ENCODE assay signal across 17 cellular contexts in the genomic region with DNA sequence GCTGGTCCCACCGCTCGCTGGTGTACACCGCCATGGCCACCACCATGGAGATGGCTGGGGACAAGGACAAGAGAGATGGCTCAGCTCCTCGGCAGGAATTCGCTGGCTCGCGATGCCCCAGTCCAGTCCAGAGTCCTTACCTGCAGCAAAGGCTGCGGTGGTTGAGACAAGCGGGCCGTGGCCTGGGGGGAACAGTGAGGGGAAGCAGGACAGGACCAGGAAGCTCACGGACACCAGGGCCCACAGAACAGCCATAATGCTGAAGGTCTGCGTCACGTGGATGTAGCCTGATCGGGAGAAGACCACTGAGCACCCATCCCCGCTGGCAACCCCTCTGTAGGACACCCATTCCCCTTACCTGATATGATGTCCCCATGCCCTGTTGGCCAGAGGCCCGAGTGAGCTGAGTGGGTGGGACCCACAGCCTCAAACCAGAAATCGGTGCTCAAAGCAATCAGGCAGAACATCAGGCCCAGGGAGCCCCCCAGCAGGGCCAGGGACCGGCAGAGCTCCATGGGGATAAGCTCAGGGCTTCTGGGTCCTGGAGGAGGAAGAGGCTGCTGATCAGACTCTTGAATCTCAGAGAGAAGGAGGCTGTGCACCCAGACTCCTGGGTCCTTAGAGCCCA.
DNase-seq lines count a peak whose midpoint lies in the region; ATAC-seq and TF ChIP-seq lines count a peak whose summit lies in the region.
"Had no signal": no experiment of that assay in that cellular context is flagged by ENCODE, and none has a peak within 500 bp of the region (broad histone marks: within the 10 kb centered on the region; RNA-seq: fewer than 3 reads in every experiment).

No MANE protein-coding gene starts in this region.

- H3K9me3 ChIP-seq in Loucy (ENCODE audit: insufficient read depth, low read depth, low read length): no peaks in the 10 kb centered on the region
- H3K9me3 ChIP-seq: A549, sigmoid colon, testis had no signal

- peak overlapping the region; percentile 100 for H3K27ac Mint-ChIP-seq in T-helper 2 cell treated with Interferon-gamma antibody and Interleukin-4, amounts not matched to agents 5 μg/mL and 100 μg/mL, for 36 hours
- peak overlapping the region; percentile 89 for H3K27ac Mint-ChIP-seq in central memory CD8-positive, alpha-beta T cell (ENCODE audit: low read depth)

- H3K9me2 ChIP-seq in Loucy (replicated peaks; ENCODE audit: low read depth, low read length): no peaks in the 10 kb centered on the region

- peak overlapping the region; percentile 96 for H3K9ac ChIP-seq in Loucy (ENCODE audit: low read depth, low read length, poor library complexity, severe bottlenecking)

- H3K4me3 Mint-ChIP-seq in T-helper 2 cell treated with Interferon-gamma antibody and Interleukin-4, amounts not matched to agents 5 μg/mL and 100 μg/mL, for 36 hours: peak overlapping the region; percentile 79
- peak overlapping the region; percentile 88 for H3K4me3 Mint-ChIP-seq in central memory CD8-positive, alpha-beta T cell
- H3K4me3 Mint-ChIP-seq: neural crest cell had no signal

- no peaks in the 10 kb centered on the region for H3K27me3 Mint-ChIP-seq in T-helper 2 cell treated with Interferon-gamma antibody and Interleukin-4, amounts not matched to agents 5 μg/mL and 100 μg/mL, for 36 hours (ENCODE audit: low read depth)
- H3K27me3 Mint-ChIP-seq in central memory CD8-positive, alpha-beta T cell: no peaks in the 10 kb centered on the region

- peak overlapping the region; percentile 78 for H3K4me3 ChIP-seq in Loucy (ENCODE audit: low read length, poor library complexity, severe bottlenecking)
- H3K4me3 ChIP-seq in skin epidermis: peak overlapping the region in 5 of 7 experiments; percentile 1 to 15 (median 5)
- H3K4me3 ChIP-seq: A549, hepatocyte, sigmoid colon, testis had no signal

- no peaks in the 10 kb centered on the region for H3K9me3 Mint-ChIP-seq in T-helper 2 cell treated with Interferon-gamma antibody and Interleukin-4, amounts not matched to agents 5 μg/mL and 100 μg/mL, for 36 hours
- H3K9me3 Mint-ChIP-seq in central memory CD8-positive, alpha-beta T cell: no peaks in the 10 kb centered on the region
- H3K9me3 Mint-ChIP-seq: neural crest cell had no signal

- TF ChIP-seq CTCF in Loucy (conservative IDR thresholded peaks at IDR 0.05; ENCODE audit: low read length): no peak

- peaks cover 11% of the 10 kb centered on the region for H3K36me3 Mint-ChIP-seq in T-helper 2 cell treated with Interferon-gamma antibody and Interleukin-4, amounts not matched to agents 5 μg/mL and 100 μg/mL, for 36 hours (ENCODE audit: low read depth)
- H3K36me3 Mint-ChIP-seq in central memory CD8-positive, alpha-beta T cell (ENCODE audit: insufficient read depth): peaks cover 33% of the 10 kb centered on the region

- peaks cover 41% of the 10 kb centered on the region for H3K79me2 ChIP-seq in Loucy (ENCODE audit: insufficient read depth, low read length)
- H3K79me2 ChIP-seq: hepatocyte had no signal

- peaks cover 73% of the 10 kb centered on the region for H3K4me1 Mint-ChIP-seq in T-helper 2 cell treated with Interferon-gamma antibody and Interleukin-4, amounts not matched to agents 5 μg/mL and 100 μg/mL, for 36 hours (ENCODE audit: low read depth)
- H3K4me1 Mint-ChIP-seq in central memory CD8-positive, alpha-beta T cell: peaks cover 69% of the 10 kb centered on the region

- ATAC-seq in central memory CD8-positive, alpha-beta T cell (replicated peaks; ENCODE audit: extremely low read depth, poor library complexity, severe bottlenecking): no peak
- ATAC-seq: A549, left lobe of liver had no signal

- peak overlapping the region in 14 of 21 experiments; percentile 2 to 90 (median 72) for H3K27ac ChIP-seq in skin epidermis
- H3K27ac ChIP-seq: A549, hepatocyte, sigmoid colon, testis had no signal

- H3F3A ChIP-seq in Loucy (ENCODE audit: low read depth): peaks cover 12% of the 10 kb centered on the region

- H2AFZ ChIP-seq in Loucy (ENCODE audit: low read length): no peak overlapping the region
- H2AFZ ChIP-seq: hepatocyte had no signal

- H3K4me2 ChIP-seq in Loucy (ENCODE audit: low read depth, low read length, poor library complexity, severe bottlenecking): peak overlapping the region; percentile 97
- H3K4me2 ChIP-seq: A549, hepatocyte had no signal

- no peak for DNase-seq in T-helper 2 cell treated with Interferon-gamma antibody and Interleukin-4, amounts not matched to agents 5 μg/mL and 100 μg/mL, for 36 hours (ENCODE audit: low spot score)
- no peak for DNase-seq in T-helper 2 cell
- no peak for DNase-seq in central memory CD8-positive, alpha-beta T cell (ENCODE audit: low spot score in 2 of 2)
- DNase-seq in SHP77 treated with DMSO at 0.1 percent for 48 hours (lab: John Stamatoyannopoulos, UW): no peak
- DNase-seq in germinal center (ENCODE audit: low spot score): no peak
- DNase-seq in MV-4-11 (lab: John Stamatoyannopoulos, UW): no peak
- DNase-seq: DMS 273 treated with DMSO at 0.1 percent for 48 hours, erythroblast, NCI-H1092 treated with DMSO at 0.1 percent for 48 hours, sigmoid colon, testis had no signal

- no peaks in the 10 kb centered on the region for H3K36me3 ChIP-seq in Loucy (ENCODE audit: insufficient read depth, low read length)
- H3K36me3 ChIP-seq: sigmoid colon had no signal

- H3K4me1 ChIP-seq in Loucy (ENCODE audit: insufficient read depth, low read length, poor library complexity, severe bottlenecking): peaks cover 70% of the 10 kb centered on the region
- H3K4me1 ChIP-seq: testis had no signal

- H3K27me3 ChIP-seq in Loucy (ENCODE audit: insufficient read depth, low read length, poor library complexity, severe bottlenecking): no peaks in the 10 kb centered on the region
- H3K27me3 ChIP-seq: hepatocyte, sigmoid colon, testis had no signal

- H4K20me1 ChIP-seq in Loucy (ENCODE audit: insufficient read depth, low read length, poor library complexity, severe bottlenecking): no peaks in the 10 kb centered on the region
